Comparison of ENCODE assay signal across 13 cellular contexts in genomic region chr15:42215854-42216829, GRCh38. TPM values are rescaled to one million over a fixed set of nuclear protein-coding genes. Genes with fewer than 3 reads are reported as not detected.
A peak's percentile ranks its signal among the peaks of the same experiment; 100 is the strongest.
DNase-seq lines count a peak whose midpoint lies in the region; ATAC-seq and TF ChIP-seq lines count a peak whose summit lies in the region.
"Had no signal": no experiment of that assay in that cellular context is flagged by ENCODE, and none has a peak within 500 bp of the region (broad histone marks: within the 10 kb centered on the region; RNA-seq: fewer than 3 reads in every experiment).

No MANE protein-coding gene starts in this region.

- no peak overlapping the region for H3K4me3 ChIP-seq in cardiac muscle cell
- no peak overlapping the region for H3K4me3 ChIP-seq in right cardiac atrium (ENCODE audit: low read length)
- no peak overlapping the region for H3K4me3 ChIP-seq in cardiac fibroblast (replicated peaks in 1 of 2; ENCODE audit: low read depth in 2 of 2, low read length in 2 of 2)
- H3K4me3 ChIP-seq: thoracic aorta had no signal

- intact Hi-C loops in right cardiac atrium (cut with DNase I), result no loop called here

- no peaks in the 10 kb centered on the region for H3K9me3 Mint-ChIP-seq in stimulated activated naive CD8-positive, alpha-beta T cell treated with anti-CD3 and anti-CD28 coated beads, Interleukin-15, Interleukin-2, amounts not matched to agents 100 ng/mL and 50 ng/mL, for 24 hours
- H3K9me3 Mint-ChIP-seq: activated naive CD4-positive, alpha-beta T cell treated with anti-CD3 and anti-CD28 coated beads, Interleukin-2, amount 10 ng/mL, durations not matched to agents 7 days and 5 days; CD8-positive, alpha-beta T cell had no signal

- peak overlapping the region; percentile 67 for H3K27ac Mint-ChIP-seq in stimulated activated naive CD8-positive, alpha-beta T cell treated with anti-CD3 and anti-CD28 coated beads, Interleukin-15, Interleukin-2, amounts not matched to agents 100 ng/mL and 50 ng/mL, for 24 hours
- H3K27ac Mint-ChIP-seq: CD8-positive, alpha-beta T cell had no signal

- TF ChIP-seq CTCF in cardiac muscle cell (IDR thresholded peaks at IDR 0.05; ENCODE audit: low read depth, low read length) (peak; percentile 13), cardiac fibroblast (IDR thresholded peaks at IDR 0.05; ENCODE audit: low read depth, low read length) (peak; percentile 6)

- H3K27me3 ChIP-seq in cardiac muscle cell (no peaks in the 10 kb centered on the region), right cardiac atrium (ENCODE audit: control insufficient read depth, insufficient read depth) (no peaks in the 10 kb centered on the region)

- 75% methylated on average over 4 of the region's 4 CpGs for WGBS in right cardiac atrium

- H3K9me3 ChIP-seq in cardiac muscle cell (ENCODE audit: low read depth), result no peaks in the 10 kb centered on the region
- H3K9me3 ChIP-seq in right cardiac atrium (ENCODE audit: control insufficient read depth, low read length), result no peaks in the 10 kb centered on the region
- H3K9me3 ChIP-seq: thoracic aorta had no signal

- H3K36me3 Mint-ChIP-seq in stimulated activated naive CD8-positive, alpha-beta T cell treated with anti-CD3 and anti-CD28 coated beads, Interleukin-15, Interleukin-2, amounts not matched to agents 100 ng/mL and 50 ng/mL, for 24 hours (ENCODE audit: low read depth), result peaks cover 67% of the 10 kb centered on the region

- H3K27me3 Mint-ChIP-seq in stimulated activated naive CD8-positive, alpha-beta T cell treated with anti-CD3 and anti-CD28 coated beads, Interleukin-15, Interleukin-2, amounts not matched to agents 100 ng/mL and 50 ng/mL, for 24 hours, result no peaks in the 10 kb centered on the region
- H3K27me3 Mint-ChIP-seq: activated naive CD4-positive, alpha-beta T cell treated with anti-CD3 and anti-CD28 coated beads, Interleukin-2, amount 10 ng/mL, durations not matched to agents 7 days and 5 days had no signal

- ATAC-seq in right cardiac atrium (no peak), HG03439 (IDR thresholded peaks at IDR 0.05; ENCODE audit: unreplicated experiment) (no peak)
- ATAC-seq: CD8-positive, alpha-beta T cell had no signal

- DNase-seq in cardiac muscle cell (ENCODE audit: low read depth in 1 of 2, low spot score in 1 of 2), result peak; percentile 16 to 33
- no peak for DNase-seq in right cardiac atrium
- peak; percentile 1 for DNase-seq in NCI-H69 (lab: John Stamatoyannopoulos, UW)
- peak; percentile 11 to 42 for DNase-seq in cardiac fibroblast (ENCODE audit: low read depth in 2 of 2)
- DNase-seq in NCI-H2081 treated with DMSO at 0.1 percent for 48 hours (lab: John Stamatoyannopoulos, UW), result no peak
- DNase-seq in foreskin melanocyte, result no peak
- DNase-seq: activated naive CD4-positive, alpha-beta T cell treated with anti-CD3 and anti-CD28 coated beads, Interleukin-2, amount 10 ng/mL, durations not matched to agents 7 days and 5 days; CD8-positive, alpha-beta T cell; effector memory CD4-positive, alpha-beta T cell; retina had no signal

- H3K4me1 ChIP-seq in cardiac muscle cell (ENCODE audit: low read depth) (no peaks in the 10 kb centered on the region), right cardiac atrium (ENCODE audit: control insufficient read depth, insufficient read depth, low read length) (no peaks in the 10 kb centered on the region)

- peaks cover 43% of the 10 kb centered on the region for H3K36me3 ChIP-seq in cardiac muscle cell

- H3K4me3 Mint-ChIP-seq in stimulated activated naive CD8-positive, alpha-beta T cell treated with anti-CD3 and anti-CD28 coated beads, Interleukin-15, Interleukin-2, amounts not matched to agents 100 ng/mL and 50 ng/mL, for 24 hours, result no peak overlapping the region
- H3K4me3 Mint-ChIP-seq: activated naive CD4-positive, alpha-beta T cell treated with anti-CD3 and anti-CD28 coated beads, Interleukin-2, amount 10 ng/mL, durations not matched to agents 7 days and 5 days; CD8-positive, alpha-beta T cell had no signal

- peaks cover 27% of the 10 kb centered on the region for H3K4me1 Mint-ChIP-seq in stimulated activated naive CD8-positive, alpha-beta T cell treated with anti-CD3 and anti-CD28 coated beads, Interleukin-15, Interleukin-2, amounts not matched to agents 100 ng/mL and 50 ng/mL, for 24 hours (ENCODE audit: low read depth)

- peak overlapping the region; percentile 63 for H3K27ac ChIP-seq in cardiac muscle cell
- no peak overlapping the region for H3K27ac ChIP-seq in right cardiac atrium (ENCODE audit: low read length)
- H3K27ac ChIP-seq: thoracic aorta had no signal

RNA-seq across cellular contexts. Expression of gene VPS39, which starts 8.0 kb away (rescaled TPM):
- total RNA-seq in cardiac muscle cell (41.9 and 56.4 TPM in 2 replicates), right cardiac atrium (10 to 100 TPM; 45.1 to 53.3 (median 48.3) TPM)
- polyA plus RNA-seq in cardiac muscle cell (35.7 and 45.7 TPM in 2 replicates), right cardiac atrium (35.5 TPM)

RNA-seq across cellular contexts. Expression of gene GANC, which starts 56.9 kb away (rescaled TPM):
- total RNA-seq in cardiac muscle cell (17.6 and 22.2 TPM in 2 replicates), right cardiac atrium (10 to 100 TPM; 19.1 to 24.3 (median 21.3) TPM)
- polyA plus RNA-seq in cardiac muscle cell (21.0 and 24.2 TPM in 2 replicates), right cardiac atrium (7.4 TPM)

RNA-seq across cellular contexts. Expression of gene TMEM87A, which starts 57.1 kb away (rescaled TPM):
- total RNA-seq in cardiac muscle cell (39.8 and 43.5 TPM in 2 replicates), right cardiac atrium (10 to 100 TPM; 20.5 to 33.6 (median 23.2) TPM)
- polyA plus RNA-seq in cardiac muscle cell (59.2 and 85.5 TPM in 2 replicates), right cardiac atrium (13.6 TPM)

RNA-seq across cellular contexts. Expression of gene PLA2G4F, which starts 59.7 kb away (rescaled TPM):
- total RNA-seq in cardiac muscle cell (0.78 and 2.9 TPM in 2 replicates), right cardiac atrium (1 to 10 TPM in 2 of 4 donors, under 1 TPM in 1, not detected in 1; 0.54 to 3.0 (median 1.2) TPM)
- polyA plus RNA-seq in cardiac muscle cell (0.50 and 1.2 TPM in 2 replicates), right cardiac atrium (1.1 TPM)
- total RNA-seq: CD8-positive, alpha-beta T cell had no signal

Comparison
In these comparisons a context has a peak if more than half of its experiments do, and no peak if none do; other contexts are left out.
1. DNase-seq: peak in cardiac muscle cell (2 of 2), NCI-H69 (single experiment) and cardiac fibroblast (2 of 2); none in right cardiac atrium (0 of 3), NCI-H2081 treated with DMSO at 0.1 percent for 48 hours (single experiment) and foreskin melanocyte (single experiment).